ENCODE assay signal across 24 cellular contexts in the genomic region with DNA sequence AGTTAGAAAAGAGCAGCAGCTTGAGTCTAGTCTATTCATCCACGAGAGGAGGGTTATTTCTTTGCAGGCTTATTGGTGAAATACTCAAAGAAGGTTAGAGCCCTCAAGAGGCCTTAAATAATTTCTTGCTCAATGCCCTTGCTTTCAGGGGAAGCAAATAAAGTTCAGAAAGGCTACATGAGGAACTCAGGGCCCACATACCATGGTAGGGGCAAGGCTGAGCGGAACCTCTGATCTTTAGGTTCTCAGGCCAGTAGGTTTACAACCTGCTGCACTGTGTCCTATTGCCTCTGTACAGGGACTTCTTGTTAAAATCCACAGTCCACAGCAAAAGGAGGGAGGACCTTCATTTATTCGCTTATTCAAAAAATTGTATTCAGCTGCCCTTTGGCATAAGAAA.
"Had no signal": no experiment of that assay in that cellular context is flagged by ENCODE, and none has a peak within 500 bp of the region (broad histone marks: within the 10 kb centered on the region; RNA-seq: fewer than 3 reads in every experiment).

No MANE protein-coding gene starts in this region.

- H3K4me3 ChIP-seq: coronary artery, hepatocyte, prostate gland, right lobe of liver, spleen, thoracic aorta, transverse colon had no signal

- H3K27me3 ChIP-seq: foreskin keratinocyte, hepatocyte, right lobe of liver, spleen, transverse colon had no signal

- H3K9ac ChIP-seq: parathyroid adenoma had no signal

- H3K4me1 ChIP-seq: parathyroid adenoma, prostate gland, right lobe of liver, spleen, transverse colon had no signal

- H3K9me3 ChIP-seq: prostate gland, right lobe of liver, spleen, thoracic aorta, transverse colon had no signal

- DNase-seq: effector CD4-positive, alpha-beta T cell; erythroblast; foreskin keratinocyte; head of caudate nucleus; kidney; left cardiac atrium; left ventricle myocardium superior; mammary epithelial cell; naive thymus-derived CD4-positive, alpha-beta T cell; nephron progenitor cell; right lobe of liver; spleen; stimulated activated CD4-positive, alpha-beta T cell treated with anti-CD3 and anti-CD28 coated beads, Interleukin-15, amount 100 ng/mL, for 24 hours; stimulated activated CD4-positive, alpha-beta T cell treated with anti-CD3 and anti-CD28 coated beads, Interleukin-1b, Interleukin-23, amount 100 ng/mL, for 48 hours; stimulated activated CD4-positive, alpha-beta T cell treated with anti-CD3 and anti-CD28 coated beads, Interleukin-4, amount 100 ng/mL, for 4 hours; stimulated activated naive B cell treated with anti-CD40 and anti-IgM and Interleukin-4, amounts not matched to agents 10 μg/mL and 1 μg/mL and 100 μg/mL, for 72 hours; stimulated activated naive CD8-positive, alpha-beta T cell treated with anti-CD3 and anti-CD28 coated beads, Interleukin-15, amount 100 ng/mL, for 72 hours; substantia nigra; transverse colon had no signal

- ATAC-seq: foreskin keratinocyte; left ventricle myocardium superior; naive thymus-derived CD4-positive, alpha-beta T cell; right lobe of liver; stimulated activated naive B cell treated with anti-CD40 and anti-IgM and Interleukin-4, amounts not matched to agents 10 μg/mL and 1 μg/mL and 100 μg/mL, for 72 hours; stimulated activated naive CD8-positive, alpha-beta T cell treated with anti-CD3 and anti-CD28 coated beads, Interleukin-15, amount 100 ng/mL, for 72 hours had no signal

- H3K36me3 ChIP-seq: prostate gland, right lobe of liver, spleen, thoracic aorta, transverse colon had no signal
